Comparison of ENCODE assay signal across 8 cellular contexts in the genomic region with DNA sequence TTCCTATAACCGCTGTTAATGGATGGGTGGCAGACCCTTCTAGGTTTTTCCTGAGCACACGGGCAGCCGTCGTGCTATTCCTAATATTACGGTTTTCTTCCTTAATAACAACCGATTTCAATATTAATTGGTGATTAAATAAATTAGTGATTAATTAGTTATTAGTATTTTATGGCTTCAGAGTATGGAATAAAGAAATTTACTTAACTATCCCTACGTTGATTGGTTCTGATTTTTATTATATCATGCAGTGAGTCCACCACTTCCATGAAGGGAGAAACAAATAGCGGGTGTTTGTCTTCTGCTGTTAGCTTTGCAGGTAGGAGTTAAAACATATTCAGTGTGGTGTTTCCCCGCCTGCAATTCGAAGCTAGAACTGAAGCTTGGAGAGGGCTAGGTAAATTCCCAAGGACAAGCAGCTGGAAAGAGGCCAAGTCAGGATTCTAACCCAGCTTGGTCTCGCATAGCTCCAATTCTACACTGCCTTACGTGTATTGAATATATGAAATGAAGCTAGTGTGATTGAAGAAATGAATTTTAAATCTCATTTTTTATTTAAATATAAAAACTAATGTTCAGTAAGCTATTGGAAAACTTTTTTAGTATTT. TPM values are rescaled to one million over a fixed set of nuclear protein-coding genes. Genes with fewer than 3 reads are reported as not detected.
DNase-seq lines count a peak whose midpoint lies in the region; ATAC-seq and TF ChIP-seq lines count a peak whose summit lies in the region.

No MANE protein-coding gene starts in this region.

- peak overlapping the region; percentile 99 for H3K4me3 Mint-ChIP-seq in activated naive CD4-positive, alpha-beta T cell treated with anti-CD3 and anti-CD28 coated beads, Interleukin-2, amount 50 U/mL, for 24 hours

- peaks cover 34% of the 10 kb centered on the region for H3K36me3 ChIP-seq in KOPT-K1 (ENCODE audit: insufficient read depth, low read length)

- DNase-seq in left cardiac atrium (peak; percentile 48), pulmonary artery endothelial cell (ENCODE audit: low read depth, low spot score) (peak; percentile 7), NOMO-1 (lab: John Stamatoyannopoulos, UW; ENCODE audit: unreplicated experiment in 2 of 2) (no peak), ureter (ENCODE audit: low spot score) (no peak)
- no peak for DNase-seq in activated effector memory CD4-positive, alpha-beta T cell treated with anti-CD3 and anti-CD28 coated beads, Interleukin-2, amount 50 U/mL, for 16 hours

- H3K27me3 Mint-ChIP-seq in activated naive CD4-positive, alpha-beta T cell treated with anti-CD3 and anti-CD28 coated beads, Interleukin-2, amount 50 U/mL, for 24 hours, result no peaks in the 10 kb centered on the region

- no peak for TF ChIP-seq CTCF in C4-2B (conservative IDR thresholded peaks at IDR 0.05)

- ATAC-seq in left cardiac atrium, result peak in 1 of 2 donors; percentile 52

- H3K36me3 Mint-ChIP-seq in activated naive CD4-positive, alpha-beta T cell treated with anti-CD3 and anti-CD28 coated beads, Interleukin-2, amount 50 U/mL, for 24 hours, result peaks cover 21% of the 10 kb centered on the region

- peak overlapping the region; percentile 80 for H3K27ac ChIP-seq in C4-2B
- peak overlapping the region; percentile 94 for H3K27ac ChIP-seq in KOPT-K1 (ENCODE audit: low read depth, low read length, poor library complexity, severe bottlenecking)

- peaks cover 9% of the 10 kb centered on the region for H3K9me3 ChIP-seq in KOPT-K1 (ENCODE audit: insufficient read depth, low read length, poor library complexity, severe bottlenecking)

- peak overlapping the region; percentile 100 for H3K27ac Mint-ChIP-seq in activated naive CD4-positive, alpha-beta T cell treated with anti-CD3 and anti-CD28 coated beads, Interleukin-2, amount 50 U/mL, for 24 hours

- H3K4me1 Mint-ChIP-seq in activated naive CD4-positive, alpha-beta T cell treated with anti-CD3 and anti-CD28 coated beads, Interleukin-2, amount 50 U/mL, for 24 hours, result peaks cover 40% of the 10 kb centered on the region

- intact Hi-C loops in left cardiac atrium (cut with DNase I), result no loop called here

- no peaks in the 10 kb centered on the region for H3K9me3 Mint-ChIP-seq in activated naive CD4-positive, alpha-beta T cell treated with anti-CD3 and anti-CD28 coated beads, Interleukin-2, amount 50 U/mL, for 24 hours

RNA-seq across cellular contexts. Expression of a gene that starts 0.9 kb away (rescaled TPM):
- total RNA-seq in left cardiac atrium (10 to 100 TPM; 19.2 to 23.7 TPM), pulmonary artery endothelial cell (25.6 and 30.2 TPM in 2 replicates), ureter (25.5 TPM)

Comparison
In these comparisons a context has a peak if more than half of its experiments do, and no peak if none do; other contexts are left out.
1. DNase-seq: peak in left cardiac atrium (single experiment) and pulmonary artery endothelial cell (single experiment); none in NOMO-1 (0 of 2), ureter (single experiment) and activated effector memory CD4-positive, alpha-beta T cell treated with anti-CD3 and anti-CD28 coated beads, Interleukin-2, amount 50 U/mL, for 16 hours (single experiment).